17 cellular contexts compared by ENCODE assay signal in genomic region chr16:81606039-81606438, GRCh38.
"Had no signal": no experiment of that assay in that cellular context is flagged by ENCODE, and none has a peak within 500 bp of the region (broad histone marks: within the 10 kb centered on the region; RNA-seq: fewer than 3 reads in every experiment).

No MANE protein-coding gene starts in this region.

- H3K4me3 ChIP-seq: body of pancreas, lung had no signal

- H3K4me3 Mint-ChIP-seq: activated naive CD8-positive, alpha-beta T cell treated with anti-CD3 and anti-CD28 coated beads for 36 hours; naive B cell; type B pancreatic cell had no signal

- H3K27ac Mint-ChIP-seq: activated naive CD8-positive, alpha-beta T cell treated with anti-CD3 and anti-CD28 coated beads for 36 hours; type B pancreatic cell had no signal

- DNase-seq: activated CD4-positive, alpha-beta T cell treated with anti-CD3 and anti-CD28 coated beads, Interleukin-2, amount 50 U/mL, for 1 hour; activated CD4-positive, CD25-positive, alpha-beta regulatory T cell; activated CD8-positive, alpha-beta memory T cell treated with anti-CD3 and anti-CD28 coated beads for 24 hours; activated naive CD8-positive, alpha-beta T cell treated with anti-CD3 and anti-CD28 coated beads for 36 hours; amygdala; body of pancreas; central memory CD4-positive, alpha-beta T cell; effector CD8-positive, alpha-beta T cell; foreskin melanocyte; head of caudate nucleus; left cardiac atrium; naive B cell; stimulated activated CD4-positive, alpha-beta T cell treated with anti-CD3 and anti-CD28 coated beads, Interleukin-2, amount 100 ng/mL, for 48 hours; stimulated activated naive CD4-positive, alpha-beta T cell; T-helper 2 cell had no signal

- H3K9me3 ChIP-seq: body of pancreas had no signal

- ATAC-seq: body of pancreas, left cardiac atrium had no signal

- H3K27ac ChIP-seq: body of pancreas had no signal

- H3K27me3 Mint-ChIP-seq: activated naive CD8-positive, alpha-beta T cell treated with anti-CD3 and anti-CD28 coated beads for 36 hours; naive B cell; type B pancreatic cell had no signal

- H3K27me3 ChIP-seq: body of pancreas had no signal

- H3K4me1 Mint-ChIP-seq: activated naive CD8-positive, alpha-beta T cell treated with anti-CD3 and anti-CD28 coated beads for 36 hours had no signal

- H3K9me3 Mint-ChIP-seq: activated naive CD8-positive, alpha-beta T cell treated with anti-CD3 and anti-CD28 coated beads for 36 hours; naive B cell; type B pancreatic cell had no signal
